Comparison of ENCODE assay signal across 1 cellular context in genomic region chr20:57435498-57436222, GRCh38.
A peak's percentile ranks its signal among the peaks of the same experiment; 100 is the strongest.
TF ChIP-seq lines count a peak whose summit lies in the region.

No MANE protein-coding gene starts in this region.

TF ChIP-seq in HepG2, 621 proteins besides CTCF, POLR2A, EP300 and RAD21 (continued from another document and continues in another):
- TF ChIP-seq DNMT3B (CRISPR knock-in tag; conservative IDR thresholded peaks at IDR 0.05) (0 out of 2 replicates have a peak, but pooled peaks have one; percentile 14), ASH2L (IDR thresholded peaks at IDR 0.05; ENCODE audit: insufficient read length, low read depth, low read length) (peak; percentile 12), ZNF432 (CRISPR knock-in tag; IDR thresholded peaks at IDR 0.05; ENCODE audit: borderline replicate concordance) (no peak), KAT7 (CRISPR knock-in tag; IDR thresholded peaks at IDR 0.05; ENCODE audit: borderline replicate concordance) (no peak), NBN (conservative IDR thresholded peaks at IDR 0.05) (no peak), SAP130 (CRISPR knock-in tag; IDR thresholded peaks at IDR 0.05; ENCODE audit: low read depth) (peak; percentile 84), ETS1 (CRISPR knock-in tag; IDR thresholded peaks at IDR 0.05) (no peak), ZNF431 (CRISPR knock-in tag; IDR thresholded peaks at IDR 0.05; ENCODE audit: borderline replicate concordance, low read depth) (no peak), ZNF549 (CRISPR knock-in tag; IDR thresholded peaks at IDR 0.05) (no peak), HNF4G (IDR thresholded peaks at IDR 0.05; ENCODE audit: borderline replicate concordance, low read depth, low read length) (no peak), HNF4G (CRISPR knock-in tag; IDR thresholded peaks at IDR 0.05; ENCODE audit: borderline replicate concordance, low read depth) (no peak), SPEN (CRISPR knock-in tag; IDR thresholded peaks at IDR 0.05; ENCODE audit: low read depth) (no peak), CREBL2 (CRISPR knock-in tag; IDR thresholded peaks at IDR 0.05; ENCODE audit: borderline replicate concordance) (no peak), ELF3 (CRISPR knock-in tag; IDR thresholded peaks at IDR 0.05) (peak; percentile 67), MAFF (IDR thresholded peaks at IDR 0.05; ENCODE audit: low read depth, low read length) (no peak), GTF3A (CRISPR knock-in tag; conservative IDR thresholded peaks at IDR 0.05) (no peak), ZNF484 (CRISPR knock-in tag; IDR thresholded peaks at IDR 0.05; ENCODE audit: borderline replicate concordance, low read depth) (no peak), ZNF672 (CRISPR knock-in tag; IDR thresholded peaks at IDR 0.05) (no peak), HHEX (CRISPR knock-in tag; IDR thresholded peaks at IDR 0.05) (no peak), PCBP2 (optimal IDR thresholded peaks at IDR 0.05; ENCODE audit: low read depth, low read length, poor library complexity, severe bottlenecking) (no peak), MIER2 (CRISPR knock-in tag; IDR thresholded peaks at IDR 0.05) (peak; percentile 81; the same call in 1 of the 2 replicates), NFIC (IDR thresholded peaks at IDR 0.05; ENCODE audit: low read length) (no peak), E2F5 (CRISPR knock-in tag; conservative IDR thresholded peaks at IDR 0.05) (no peak; the same call in 1 of the 2 replicates), TBP (CRISPR knock-in tag; IDR thresholded peaks at IDR 0.05) (no peak), MTA1 (CRISPR knock-in tag; IDR thresholded peaks at IDR 0.05; ENCODE audit: borderline replicate concordance) (peak; percentile 61; the same call in 1 of the 2 replicates), ZNF512 (CRISPR knock-in tag; IDR thresholded peaks at IDR 0.05) (no peak), ZNF761 (CRISPR knock-in tag; conservative IDR thresholded peaks at IDR 0.05) (no peak), ZNF430 (CRISPR knock-in tag; IDR thresholded peaks at IDR 0.05) (peak; percentile 77; the same call in 1 of the 2 replicates), ZNF781 (CRISPR knock-in tag; IDR thresholded peaks at IDR 0.05; ENCODE audit: borderline replicate concordance, not compliant biosample characterization) (no peak), ZNF138 (CRISPR knock-in tag; IDR thresholded peaks at IDR 0.05; ENCODE audit: low read depth) (no peak), PHF20 (CRISPR knock-in tag; IDR thresholded peaks at IDR 0.05) (no peak), TERF1 (CRISPR knock-in tag; IDR thresholded peaks at IDR 0.05) (no peak), EED (CRISPR knock-in tag; IDR thresholded peaks at IDR 0.05) (no peak), FOXO1 (CRISPR knock-in tag; IDR thresholded peaks at IDR 0.05) (no peak; the same call in 1 of the 2 replicates), DR1 (CRISPR knock-in tag; IDR thresholded peaks at IDR 0.05) (peak; percentile 49; the same call in 1 of the 2 replicates), ZNF704 (CRISPR knock-in tag; IDR thresholded peaks at IDR 0.05; ENCODE audit: borderline replicate concordance) (0 out of 2 replicates have a peak, but pooled peaks have one; percentile 89), SNRNP70 (IDR thresholded peaks at IDR 0.05; ENCODE audit: low read depth, low read length) (no peak), ZNF883 (CRISPR knock-in tag; IDR thresholded peaks at IDR 0.05; ENCODE audit: not compliant biosample characterization) (no peak), SMAD3 (CRISPR knock-in tag; IDR thresholded peaks at IDR 0.05) (no peak)
- TF ChIP-seq, protein P1, sequence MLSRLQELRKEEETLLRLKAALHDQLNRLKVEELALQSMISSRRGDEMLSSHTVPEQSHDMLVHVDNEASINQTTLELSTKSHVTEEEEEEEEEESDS (CRISPR knock-in tag; IDR thresholded peaks at IDR 0.05; ENCODE audit: borderline replicate concordance) = no peak
- TF ChIP-seq, protein P2, sequence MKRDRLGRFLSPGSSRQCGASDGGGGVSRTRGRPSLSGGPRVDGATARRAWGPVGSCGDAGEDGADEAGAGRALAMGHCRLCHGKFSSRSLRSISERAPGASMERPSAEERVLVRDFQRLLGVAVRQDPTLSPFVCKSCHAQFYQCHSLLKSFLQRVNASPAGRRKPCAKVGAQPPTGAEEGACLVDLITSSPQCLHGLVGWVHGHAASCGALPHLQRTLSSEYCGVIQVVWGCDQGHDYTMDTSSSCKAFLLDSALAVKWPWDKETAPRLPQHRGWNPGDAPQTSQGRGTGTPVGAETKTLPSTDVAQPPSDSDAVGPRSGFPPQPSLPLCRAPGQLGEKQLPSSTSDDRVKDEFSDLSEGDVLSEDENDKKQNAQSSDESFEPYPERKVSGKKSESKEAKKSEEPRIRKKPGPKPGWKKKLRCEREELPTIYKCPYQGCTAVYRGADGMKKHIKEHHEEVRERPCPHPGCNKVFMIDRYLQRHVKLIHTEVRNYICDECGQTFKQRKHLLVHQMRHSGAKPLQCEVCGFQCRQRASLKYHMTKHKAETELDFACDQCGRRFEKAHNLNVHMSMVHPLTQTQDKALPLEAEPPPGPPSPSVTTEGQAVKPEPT (CRISPR knock-in tag; IDR thresholded peaks at IDR 0.05; ENCODE audit: low read depth) = no peak
- TF ChIP-seq, protein P3, sequence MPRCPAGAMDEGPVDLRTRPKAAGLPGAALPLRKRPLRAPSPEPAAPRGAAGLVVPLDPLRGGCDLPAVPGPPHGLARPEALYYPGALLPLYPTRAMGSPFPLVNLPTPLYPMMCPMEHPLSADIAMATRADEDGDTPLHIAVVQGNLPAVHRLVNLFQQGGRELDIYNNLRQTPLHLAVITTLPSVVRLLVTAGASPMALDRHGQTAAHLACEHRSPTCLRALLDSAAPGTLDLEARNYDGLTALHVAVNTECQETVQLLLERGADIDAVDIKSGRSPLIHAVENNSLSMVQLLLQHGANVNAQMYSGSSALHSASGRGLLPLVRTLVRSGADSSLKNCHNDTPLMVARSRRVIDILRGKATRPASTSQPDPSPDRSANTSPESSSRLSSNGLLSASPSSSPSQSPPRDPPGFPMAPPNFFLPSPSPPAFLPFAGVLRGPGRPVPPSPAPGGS (CRISPR knock-in tag; IDR thresholded peaks at IDR 0.05) = no peak
- TF ChIP-seq, protein P4, sequence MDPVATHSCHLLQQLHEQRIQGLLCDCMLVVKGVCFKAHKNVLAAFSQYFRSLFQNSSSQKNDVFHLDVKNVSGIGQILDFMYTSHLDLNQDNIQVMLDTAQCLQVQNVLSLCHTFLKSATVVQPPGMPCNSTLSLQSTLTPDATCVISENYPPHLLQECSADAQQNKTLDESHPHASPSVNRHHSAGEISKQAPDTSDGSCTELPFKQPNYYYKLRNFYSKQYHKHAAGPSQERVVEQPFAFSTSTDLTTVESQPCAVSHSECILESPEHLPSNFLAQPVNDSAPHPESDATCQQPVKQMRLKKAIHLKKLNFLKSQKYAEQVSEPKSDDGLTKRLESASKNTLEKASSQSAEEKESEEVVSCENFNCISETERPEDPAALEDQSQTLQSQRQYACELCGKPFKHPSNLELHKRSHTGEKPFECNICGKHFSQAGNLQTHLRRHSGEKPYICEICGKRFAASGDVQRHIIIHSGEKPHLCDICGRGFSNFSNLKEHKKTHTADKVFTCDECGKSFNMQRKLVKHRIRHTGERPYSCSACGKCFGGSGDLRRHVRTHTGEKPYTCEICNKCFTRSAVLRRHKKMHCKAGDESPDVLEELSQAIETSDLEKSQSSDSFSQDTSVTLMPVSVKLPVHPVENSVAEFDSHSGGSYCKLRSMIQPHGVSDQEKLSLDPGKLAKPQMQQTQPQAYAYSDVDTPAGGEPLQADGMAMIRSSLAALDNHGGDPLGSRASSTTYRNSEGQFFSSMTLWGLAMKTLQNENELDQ (CRISPR knock-in tag; IDR thresholded peaks at IDR 0.05; ENCODE audit: borderline replicate concordance) = no peak
- TF ChIP-seq, protein P5, sequence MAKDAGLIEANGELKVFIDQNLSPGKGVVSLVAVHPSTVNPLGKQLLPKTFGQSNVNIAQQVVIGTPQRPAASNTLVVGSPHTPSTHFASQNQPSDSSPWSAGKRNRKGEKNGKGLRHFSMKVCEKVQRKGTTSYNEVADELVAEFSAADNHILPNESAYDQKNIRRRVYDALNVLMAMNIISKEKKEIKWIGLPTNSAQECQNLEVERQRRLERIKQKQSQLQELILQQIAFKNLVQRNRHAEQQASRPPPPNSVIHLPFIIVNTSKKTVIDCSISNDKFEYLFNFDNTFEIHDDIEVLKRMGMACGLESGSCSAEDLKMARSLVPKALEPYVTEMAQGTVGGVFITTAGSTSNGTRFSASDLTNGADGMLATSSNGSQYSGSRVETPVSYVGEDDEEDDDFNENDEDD (CRISPR knock-in tag; IDR thresholded peaks at IDR 0.05; ENCODE audit: borderline replicate concordance) = peak; percentile 48; the same call in 1 of the 2 replicates
- TF ChIP-seq, protein P6, sequence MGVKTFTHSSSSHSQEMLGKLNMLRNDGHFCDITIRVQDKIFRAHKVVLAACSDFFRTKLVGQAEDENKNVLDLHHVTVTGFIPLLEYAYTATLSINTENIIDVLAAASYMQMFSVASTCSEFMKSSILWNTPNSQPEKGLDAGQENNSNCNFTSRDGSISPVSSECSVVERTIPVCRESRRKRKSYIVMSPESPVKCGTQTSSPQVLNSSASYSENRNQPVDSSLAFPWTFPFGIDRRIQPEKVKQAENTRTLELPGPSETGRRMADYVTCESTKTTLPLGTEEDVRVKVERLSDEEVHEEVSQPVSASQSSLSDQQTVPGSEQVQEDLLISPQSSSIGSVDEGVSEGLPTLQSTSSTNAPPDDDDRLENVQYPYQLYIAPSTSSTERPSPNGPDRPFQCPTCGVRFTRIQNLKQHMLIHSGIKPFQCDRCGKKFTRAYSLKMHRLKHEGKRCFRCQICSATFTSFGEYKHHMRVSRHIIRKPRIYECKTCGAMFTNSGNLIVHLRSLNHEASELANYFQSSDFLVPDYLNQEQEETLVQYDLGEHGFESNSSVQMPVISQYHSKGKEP (CRISPR knock-in tag; IDR thresholded peaks at IDR 0.05) = no peak
- TF ChIP-seq, protein P7, sequence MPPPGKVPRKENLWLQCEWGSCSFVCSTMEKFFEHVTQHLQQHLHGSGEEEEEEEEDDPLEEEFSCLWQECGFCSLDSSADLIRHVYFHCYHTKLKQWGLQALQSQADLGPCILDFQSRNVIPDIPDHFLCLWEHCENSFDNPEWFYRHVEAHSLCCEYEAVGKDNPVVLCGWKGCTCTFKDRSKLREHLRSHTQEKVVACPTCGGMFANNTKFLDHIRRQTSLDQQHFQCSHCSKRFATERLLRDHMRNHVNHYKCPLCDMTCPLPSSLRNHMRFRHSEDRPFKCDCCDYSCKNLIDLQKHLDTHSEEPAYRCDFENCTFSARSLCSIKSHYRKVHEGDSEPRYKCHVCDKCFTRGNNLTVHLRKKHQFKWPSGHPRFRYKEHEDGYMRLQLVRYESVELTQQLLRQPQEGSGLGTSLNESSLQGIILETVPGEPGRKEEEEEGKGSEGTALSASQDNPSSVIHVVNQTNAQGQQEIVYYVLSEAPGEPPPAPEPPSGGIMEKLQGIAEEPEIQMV (CRISPR knock-in tag; IDR thresholded peaks at IDR 0.05; ENCODE audit: low read depth) = no peak
- TF ChIP-seq, protein P8, sequence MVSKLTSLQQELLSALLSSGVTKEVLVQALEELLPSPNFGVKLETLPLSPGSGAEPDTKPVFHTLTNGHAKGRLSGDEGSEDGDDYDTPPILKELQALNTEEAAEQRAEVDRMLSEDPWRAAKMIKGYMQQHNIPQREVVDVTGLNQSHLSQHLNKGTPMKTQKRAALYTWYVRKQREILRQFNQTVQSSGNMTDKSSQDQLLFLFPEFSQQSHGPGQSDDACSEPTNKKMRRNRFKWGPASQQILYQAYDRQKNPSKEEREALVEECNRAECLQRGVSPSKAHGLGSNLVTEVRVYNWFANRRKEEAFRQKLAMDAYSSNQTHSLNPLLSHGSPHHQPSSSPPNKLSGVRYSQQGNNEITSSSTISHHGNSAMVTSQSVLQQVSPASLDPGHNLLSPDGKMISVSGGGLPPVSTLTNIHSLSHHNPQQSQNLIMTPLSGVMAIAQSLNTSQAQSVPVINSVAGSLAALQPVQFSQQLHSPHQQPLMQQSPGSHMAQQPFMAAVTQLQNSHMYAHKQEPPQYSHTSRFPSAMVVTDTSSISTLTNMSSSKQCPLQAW (CRISPR knock-in tag; IDR thresholded peaks at IDR 0.05) = no peak; the same call in none of the 2 replicates
